In genomic region chr7:105682331-105683070, GRCh38 we compare ENCODE assay signal across 14 cellular contexts.
DNase-seq lines count a peak whose midpoint lies in the region; TF ChIP-seq lines count a peak whose summit lies in the region.
"Had no signal": no experiment of that assay in that cellular context is flagged by ENCODE, and none has a peak within 500 bp of the region (broad histone marks: within the 10 kb centered on the region; RNA-seq: fewer than 3 reads in every experiment).

No MANE protein-coding gene starts in this region.

- no peaks in the 10 kb centered on the region for H3K27me3 Mint-ChIP-seq in neural progenitor cell (ENCODE audit: insufficient read depth, low read depth)
- H3K27me3 Mint-ChIP-seq: activated naive CD4-positive, alpha-beta T cell treated with anti-CD3 and anti-CD28 coated beads, Interleukin-2, amount 10 ng/mL, durations not matched to agents 7 days and 5 days had no signal

- peaks cover under 1% of the 10 kb centered on the region for H3K79me2 ChIP-seq in neural progenitor cell (ENCODE audit: low read depth)
- H3K79me2 ChIP-seq in PC-9 (ENCODE audit: low read depth) = no peaks in the 10 kb centered on the region

- H3K4me3 ChIP-seq in liver (ENCODE audit: low read depth in 1 of 3, low read length in 3 of 3) (no peak overlapping the region), neural progenitor cell (no peak overlapping the region), PC-9 (no peak overlapping the region)
- H3K4me3 ChIP-seq: ovary, SJCRH30 had no signal

- POLR2A ChIA-PET in PC-9 (lab: Charles Lee; ENCODE audit: unreplicated experiment) = no interaction called here

- no peaks in the 10 kb centered on the region for H3K36me3 Mint-ChIP-seq in neural progenitor cell

- no peak overlapping the region for H3K27ac Mint-ChIP-seq in neural progenitor cell
- H3K27ac Mint-ChIP-seq: activated naive CD4-positive, alpha-beta T cell treated with anti-CD3 and anti-CD28 coated beads, Interleukin-2, amount 10 ng/mL, durations not matched to agents 7 days and 5 days had no signal

- no peak overlapping the region for H3K4me3 Mint-ChIP-seq in neural progenitor cell
- H3K4me3 Mint-ChIP-seq: activated naive CD4-positive, alpha-beta T cell treated with anti-CD3 and anti-CD28 coated beads, Interleukin-2, amount 10 ng/mL, durations not matched to agents 7 days and 5 days had no signal

- peak; percentile 26 for DNase-seq in NCI-H510A treated with DMSO at 0.1 percent for 48 hours (lab: John Stamatoyannopoulos, UW)
- no peak for DNase-seq in NCI-H510A (lab: John Stamatoyannopoulos, UW)
- DNase-seq in NCI-H2107 (lab: John Stamatoyannopoulos, UW) = peak; percentile 53
- peak; percentile 63 for DNase-seq in SK-N-DZ (ENCODE audit: low spot score)
- no peak for DNase-seq in caudate nucleus (lab: John Stamatoyannopoulos, UW)
- no peak for DNase-seq in neural progenitor cell (ENCODE audit: low spot score)
- DNase-seq in PC-9 = no peak
- DNase-seq: activated naive CD4-positive, alpha-beta T cell treated with anti-CD3 and anti-CD28 coated beads, Interleukin-2, amount 10 ng/mL, durations not matched to agents 7 days and 5 days; effector CD8-positive, alpha-beta T cell; Kasumi-1; ovary; WERI-Rb-1 had no signal

- no peaks in the 10 kb centered on the region for H3K9me3 ChIP-seq in liver (ENCODE audit: control insufficient read depth in 4 of 4, low read length in 3 of 4)
- no peaks in the 10 kb centered on the region for H3K9me3 ChIP-seq in neural progenitor cell (ENCODE audit: low read depth)
- no peaks in the 10 kb centered on the region for H3K9me3 ChIP-seq in PC-9 (ENCODE audit: insufficient read depth, low read depth)
- H3K9me3 ChIP-seq: ovary, SJCRH30 had no signal

- H3K27me3 ChIP-seq in liver (ENCODE audit: control insufficient read depth in 4 of 4, insufficient read depth in 4 of 4, low read length in 3 of 4) (no peaks in the 10 kb centered on the region), neural progenitor cell (no peaks in the 10 kb centered on the region), PC-9 (ENCODE audit: insufficient read depth, low read depth) (no peaks in the 10 kb centered on the region)
- H3K27me3 ChIP-seq: ovary, SJCRH30 had no signal

- no peak overlapping the region for H3K4me2 ChIP-seq in neural progenitor cell
- no peak overlapping the region for H3K4me2 ChIP-seq in PC-9

- 48% methylated on average over 2 of the region's 2 CpGs for WGBS in liver

- BruUV-seq in PC-9 (replicated peaks; lab: Mats Ljungman, UMichigan) = no TSS peak

- H3K9me2 ChIP-seq in PC-9 (ENCODE audit: insufficient read depth) = no peaks in the 10 kb centered on the region

- H2AFZ ChIP-seq in neural progenitor cell (replicated peaks) (no peak overlapping the region), PC-9 (no peak overlapping the region)

- H3K4me1 ChIP-seq in liver (ENCODE audit: control insufficient read depth in 4 of 4, insufficient read depth in 4 of 4, low read length in 3 of 4) (peaks cover 14 to 51% (median 49%) of the 10 kb centered on the region in 4 donors), neural progenitor cell (no peaks in the 10 kb centered on the region), PC-9 (replicated peaks; ENCODE audit: insufficient read depth) (peaks cover 4% of the 10 kb centered on the region; the same call in 1 of the 2 replicates)
- H3K4me1 ChIP-seq: SJCRH30 had no signal

- no peaks in the 10 kb centered on the region for H3K36me3 ChIP-seq in liver (ENCODE audit: control insufficient read depth in 4 of 4, insufficient read depth in 3 of 4, low read depth in 1 of 4, low read length in 3 of 4)
- no peaks in the 10 kb centered on the region for H3K36me3 ChIP-seq in neural progenitor cell
- no peaks in the 10 kb centered on the region for H3K36me3 ChIP-seq in PC-9 (ENCODE audit: low read depth)
- H3K36me3 ChIP-seq: ovary, SJCRH30, WERI-Rb-1 had no signal

- intact Hi-C loops in PC-9 (cut with micrococcal nuclease; ENCODE audit: unreplicated experiment) = no loop called here

- CTCF ChIA-PET in PC-9 (lab: Charles Lee) = no interaction called here

- TF ChIP-seq CTCF in liver (IDR thresholded peaks at IDR 0.05; ENCODE audit: low read depth, low read length, missing input control) (no peak), neural progenitor cell (IDR thresholded peaks at IDR 0.05) (no peak), PC-9 (conservative IDR thresholded peaks at IDR 0.05) (no peak)

- peaks cover 2% of the 10 kb centered on the region for H3K4me1 Mint-ChIP-seq in neural progenitor cell

- H3F3A ChIP-seq in neural progenitor cell (ENCODE audit: low read depth) = no peaks in the 10 kb centered on the region
- H3F3A ChIP-seq in PC-9 (ENCODE audit: insufficient read depth, low read depth) = no peaks in the 10 kb centered on the region

- H3K9me3 Mint-ChIP-seq in neural progenitor cell = no peaks in the 10 kb centered on the region
- H3K9me3 Mint-ChIP-seq: activated naive CD4-positive, alpha-beta T cell treated with anti-CD3 and anti-CD28 coated beads, Interleukin-2, amount 10 ng/mL, durations not matched to agents 7 days and 5 days had no signal

- TF ChIP-seq RAD21 in liver (IDR thresholded peaks at IDR 0.05) = no peak

- H3K27ac ChIP-seq in liver (ENCODE audit: low read depth in 1 of 2, low read length in 2 of 2) (peak overlapping the region; percentile 19 to 40), caudate nucleus (ENCODE audit: low read depth, low read length) (no peak overlapping the region), neural progenitor cell (no peak overlapping the region), PC-9 (no peak overlapping the region)
- H3K27ac ChIP-seq: ovary, SJCRH30, WERI-Rb-1 had no signal

- no peak overlapping the region for H3K9ac ChIP-seq in liver (ENCODE audit: low read depth in 1 of 2, low read length in 2 of 2)
- H3K9ac ChIP-seq in neural progenitor cell = no peak overlapping the region

- H4K20me1 ChIP-seq in neural progenitor cell (ENCODE audit: low read depth) (peaks cover 12% of the 10 kb centered on the region), PC-9 (ENCODE audit: insufficient read depth) (no peaks in the 10 kb centered on the region)

TF ChIP-seq in liver, 16 proteins besides CTCF, POLR2A, EP300 and RAD21:
- no peak for TF ChIP-seq YY1 (IDR thresholded peaks at IDR 0.05)
- peak; percentile 62 for TF ChIP-seq ATF3 (IDR thresholded peaks at IDR 0.05)
- peak; percentile 20 to 44 for TF ChIP-seq HNF4A (conservative IDR thresholded peaks at IDR 0.05)

Comparison
In these comparisons a context has a peak if more than half of its experiments do, and no peak if none do; other contexts are left out.
1. DNase-seq: peak in NCI-H510A treated with DMSO at 0.1 percent for 48 hours (single experiment), NCI-H2107 (single experiment) and SK-N-DZ (single experiment); none in NCI-H510A (single experiment), caudate nucleus (0 of 61), neural progenitor cell (single experiment) and PC-9 (0 of 2).
2. H3K27ac ChIP-seq: peak in liver (2 of 2); none in caudate nucleus (single experiment), neural progenitor cell (single experiment) and PC-9 (single experiment).